In genomic region chr10:71348850-71349249, GRCh38 we compare ENCODE assay signal across 31 cellular contexts. TPM values are rescaled to one million over a fixed set of nuclear protein-coding genes. Genes with fewer than 3 reads are reported as not detected.
"Had no signal": no experiment of that assay in that cellular context is flagged by ENCODE, and none has a peak within 500 bp of the region (broad histone marks: within the 10 kb centered on the region; RNA-seq: fewer than 3 reads in every experiment).

No MANE protein-coding gene starts in this region.

- H3K4me2 ChIP-seq: smooth muscle cell had no signal

- H3K4me3 Mint-ChIP-seq: activated CD4-positive, alpha-beta memory T cell treated with anti-CD3 and anti-CD28 coated beads for 36 hours; activated CD4-positive, alpha-beta T cell treated with anti-CD3 and anti-CD28 coated beads, Interleukin-2, amount 10 ng/mL, durations not matched to agents 24 days and 14 days; activated naive CD4-positive, alpha-beta T cell treated with anti-CD3 and anti-CD28 coated beads, Interleukin-2, amount 50 U/mL, for 24 hours; activated naive CD8-positive, alpha-beta T cell treated with anti-CD3 and anti-CD28 coated beads, Interleukin-2, amount 50 U/mL, for 24 hours; activated T-cell treated with anti-CD3 and anti-CD28 coated beads, Interleukin-2, amount 50 U/mL, for 24 hours; endodermal cell; nephron progenitor cell; stimulated activated memory B cell treated with anti-CD40 and anti-IgM and Interleukin-4, amounts not matched to agents 10 μg/mL and 1 μg/mL and 100 μg/mL, for 72 hours had no signal

- H3K36me3 Mint-ChIP-seq: activated CD4-positive, alpha-beta memory T cell treated with anti-CD3 and anti-CD28 coated beads for 36 hours; activated naive CD4-positive, alpha-beta T cell treated with anti-CD3 and anti-CD28 coated beads, Interleukin-2, amount 50 U/mL, for 24 hours had no signal

- FAIRE-seq: pancreas had no signal

- H3K4me3 ChIP-seq: breast epithelium, esophagus muscularis mucosa, heart right ventricle, pancreas, prostate gland, sigmoid colon, smooth muscle cell, tibial nerve had no signal

- H3K4me1 ChIP-seq: breast epithelium, foreskin keratinocyte, pancreas, sigmoid colon had no signal

- H3K9me3 ChIP-seq: breast epithelium, esophagus muscularis mucosa, heart right ventricle, pancreas, prostate gland, sigmoid colon, tibial nerve had no signal

- H3K27ac Mint-ChIP-seq: activated CD4-positive, alpha-beta memory T cell treated with anti-CD3 and anti-CD28 coated beads for 36 hours; activated CD4-positive, alpha-beta T cell treated with anti-CD3 and anti-CD28 coated beads, Interleukin-2, amount 10 ng/mL, durations not matched to agents 24 days and 14 days; activated naive CD4-positive, alpha-beta T cell treated with anti-CD3 and anti-CD28 coated beads, Interleukin-2, amount 50 U/mL, for 24 hours; activated naive CD8-positive, alpha-beta T cell treated with anti-CD3 and anti-CD28 coated beads, Interleukin-2, amount 50 U/mL, for 24 hours; activated T-cell treated with anti-CD3 and anti-CD28 coated beads, Interleukin-2, amount 50 U/mL, for 24 hours; activated T-helper 2 cell treated with anti-CD3 and anti-CD28 coated beads, Interferon-gamma antibody, Interleukin-2, Interleukin-4, amounts not matched to agents 10 μg/mL and 5 μg/mL and 100 μg/mL, durations not matched to agents 14 hours and 24 hours and 36 hours; endodermal cell; nephron progenitor cell; stimulated activated memory B cell treated with anti-CD40 and anti-IgM and Interleukin-4, amounts not matched to agents 10 μg/mL and 1 μg/mL and 100 μg/mL, for 72 hours had no signal

- H3K4me1 Mint-ChIP-seq: activated CD4-positive, alpha-beta T cell treated with anti-CD3 and anti-CD28 coated beads, Interleukin-2, amount 10 ng/mL, durations not matched to agents 24 days and 14 days; activated naive CD4-positive, alpha-beta T cell treated with anti-CD3 and anti-CD28 coated beads, Interleukin-2, amount 50 U/mL, for 24 hours; stimulated activated memory B cell treated with anti-CD40 and anti-IgM and Interleukin-4, amounts not matched to agents 10 μg/mL and 1 μg/mL and 100 μg/mL, for 72 hours had no signal

- H3K27me3 Mint-ChIP-seq: activated CD4-positive, alpha-beta memory T cell treated with anti-CD3 and anti-CD28 coated beads for 36 hours; activated CD4-positive, alpha-beta T cell treated with anti-CD3 and anti-CD28 coated beads, Interleukin-2, amount 10 ng/mL, durations not matched to agents 24 days and 14 days; activated naive CD4-positive, alpha-beta T cell treated with anti-CD3 and anti-CD28 coated beads, Interleukin-2, amount 50 U/mL, for 24 hours; activated naive CD8-positive, alpha-beta T cell treated with anti-CD3 and anti-CD28 coated beads, Interleukin-2, amount 50 U/mL, for 24 hours; activated T-cell treated with anti-CD3 and anti-CD28 coated beads, Interleukin-2, amount 50 U/mL, for 24 hours; naive B cell; stimulated activated memory B cell treated with anti-CD40 and anti-IgM and Interleukin-4, amounts not matched to agents 10 μg/mL and 1 μg/mL and 100 μg/mL, for 72 hours had no signal

- H3K27ac ChIP-seq: breast epithelium, esophagus muscularis mucosa, foreskin keratinocyte, heart right ventricle, pancreas, prostate gland, sigmoid colon, tibial nerve had no signal

- H3K27me3 ChIP-seq: breast epithelium, esophagus muscularis mucosa, heart right ventricle, pancreas, sigmoid colon, tibial nerve had no signal

- ATAC-seq: activated naive CD8-positive, alpha-beta T cell treated with anti-CD3 and anti-CD28 coated beads, Interleukin-2, amount 50 U/mL, for 24 hours; heart right ventricle; left ventricle myocardium superior; pancreas; stimulated activated memory B cell treated with anti-CD40 and anti-IgM and Interleukin-4, amounts not matched to agents 10 μg/mL and 1 μg/mL and 100 μg/mL, for 72 hours had no signal

- H3K36me3 ChIP-seq: breast epithelium, pancreas, prostate gland had no signal

- DNase-seq: activated CD4-positive, alpha-beta memory T cell treated with anti-CD3 and anti-CD28 coated beads for 36 hours; activated CD4-positive, alpha-beta T cell treated with anti-CD3 and anti-CD28 coated beads, Interleukin-2, amount 10 ng/mL, durations not matched to agents 24 days and 14 days; activated CD4-positive, CD25-positive, alpha-beta regulatory T cell treated with anti-CD3 and anti-CD28 coated beads, Interleukin-2, amount 50 U/mL, for 72 hours; activated CD8-positive, alpha-beta memory T cell treated with anti-CD3 and anti-CD28 coated beads, Interleukin-2, amount 50 U/mL, for 48 hours; activated naive CD8-positive, alpha-beta T cell treated with anti-CD3 and anti-CD28 coated beads, Interleukin-2, amount 50 U/mL, for 24 hours; activated T-cell treated with anti-CD3 and anti-CD28 coated beads, Interleukin-2, amount 50 U/mL, for 24 hours; amygdala; central memory CD4-positive, alpha-beta T cell; endodermal cell; heart right ventricle; left ventricle myocardium superior; naive B cell; nephron progenitor cell; nucleus accumbens; pancreas; retina; sigmoid colon; stimulated activated CD4-positive, alpha-beta T cell treated with anti-CD3 and anti-CD28 coated beads, Interleukin-1b, Interleukin-23, amount 100 ng/mL, for 48 hours; stimulated activated CD4-positive, alpha-beta T cell treated with anti-CD3 and anti-CD28 coated beads, Interleukin-4, amount 100 ng/mL, for 4 hours; stimulated activated CD8-positive, alpha-beta memory T cell treated with anti-CD3 and anti-CD28 coated beads, Interleukin-4, amount 100 ng/mL, for 48 hours had no signal

- H3K9me3 Mint-ChIP-seq: activated CD4-positive, alpha-beta memory T cell treated with anti-CD3 and anti-CD28 coated beads for 36 hours; activated CD4-positive, alpha-beta T cell treated with anti-CD3 and anti-CD28 coated beads, Interleukin-2, amount 10 ng/mL, durations not matched to agents 24 days and 14 days; activated naive CD4-positive, alpha-beta T cell treated with anti-CD3 and anti-CD28 coated beads, Interleukin-2, amount 50 U/mL, for 24 hours; activated naive CD8-positive, alpha-beta T cell treated with anti-CD3 and anti-CD28 coated beads, Interleukin-2, amount 50 U/mL, for 24 hours; activated T-cell treated with anti-CD3 and anti-CD28 coated beads, Interleukin-2, amount 50 U/mL, for 24 hours; activated T-helper 2 cell treated with anti-CD3 and anti-CD28 coated beads, Interferon-gamma antibody, Interleukin-2, Interleukin-4, amounts not matched to agents 10 μg/mL and 5 μg/mL and 100 μg/mL, durations not matched to agents 14 hours and 24 hours and 36 hours; endodermal cell; naive B cell; nephron progenitor cell; stimulated activated memory B cell treated with anti-CD40 and anti-IgM and Interleukin-4, amounts not matched to agents 10 μg/mL and 1 μg/mL and 100 μg/mL, for 72 hours had no signal

RNA-seq across cellular contexts. Expression of gene CDH23, which starts 47.9 kb away (rescaled TPM):
- total RNA-seq: glomerular endothelial cell, lung microvascular endothelial cell had no signal
- polyA plus RNA-seq: foreskin keratinocyte had no signal
